ENCODE assay signal across 8 cellular contexts in the genomic region with DNA sequence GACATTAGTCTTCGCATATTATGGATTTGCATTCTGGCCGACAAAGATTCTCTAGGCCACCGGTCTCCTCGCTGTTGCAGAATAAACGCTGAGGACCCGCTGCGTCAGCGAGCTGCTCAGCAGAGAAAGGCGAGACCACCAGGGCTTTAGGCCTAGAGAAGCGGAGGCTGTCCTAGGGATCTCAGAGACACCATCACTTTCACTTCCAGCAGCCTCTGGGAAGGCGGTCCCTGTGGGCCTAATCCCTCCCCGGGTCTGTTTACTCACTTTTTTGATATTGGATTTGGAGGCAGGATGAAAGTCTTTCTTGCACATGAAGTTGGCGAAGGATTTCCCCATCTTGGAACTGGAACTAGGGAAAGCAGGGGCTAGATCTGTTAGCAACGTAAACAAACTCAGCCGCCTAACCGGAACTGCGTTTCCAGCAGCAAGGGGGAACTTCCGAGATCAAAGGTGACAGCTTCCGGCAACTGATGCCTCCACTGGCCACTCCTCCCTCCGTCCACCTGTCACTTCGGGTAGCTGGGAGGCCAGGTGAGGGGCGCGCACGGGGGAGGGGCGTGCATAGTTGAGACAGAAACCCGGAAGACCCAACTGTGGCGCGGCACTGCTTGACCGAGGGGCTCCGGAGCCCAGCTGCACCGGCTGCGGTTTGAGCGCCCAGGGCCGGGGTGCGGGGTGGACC. TPM values are rescaled to one million over a fixed set of nuclear protein-coding genes. Genes with fewer than 3 reads are reported as not detected.
A peak's percentile ranks its signal among the peaks of the same experiment; 100 is the strongest.
DNase-seq lines count a peak whose midpoint lies in the region; ATAC-seq and TF ChIP-seq lines count a peak whose summit lies in the region.

A gene with protein sequence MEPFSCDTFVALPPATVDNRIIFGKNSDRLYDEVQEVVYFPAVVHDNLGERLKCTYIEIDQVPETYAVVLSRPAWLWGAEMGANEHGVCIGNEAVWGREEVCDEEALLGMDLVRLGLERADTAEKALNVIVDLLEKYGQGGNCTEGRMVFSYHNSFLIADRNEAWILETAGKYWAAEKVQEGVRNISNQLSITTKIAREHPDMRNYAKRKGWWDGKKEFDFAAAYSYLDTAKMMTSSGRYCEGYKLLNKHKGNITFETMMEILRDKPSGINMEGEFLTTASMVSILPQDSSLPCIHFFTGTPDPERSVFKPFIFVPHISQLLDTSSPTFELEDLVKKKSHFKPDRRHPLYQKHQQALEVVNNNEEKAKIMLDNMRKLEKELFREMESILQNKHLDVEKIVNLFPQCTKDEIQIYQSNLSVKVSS (plus strand): TSS at position 447 of the 685 bp plus-strand sequence. CDS start 2,554 bp downstream, outside the sequence.

- peak within 1 kb of the TSS; percentile 95 for H3K4me3 ChIP-seq in GM12864 (ENCODE audit: low read depth, low read length)
- peak within 1 kb of the TSS; percentile 99 for H3K4me3 ChIP-seq in adipocyte (ENCODE audit: low read length)
- H3K4me3 ChIP-seq in trophoblast cell (ENCODE audit: low read depth, low read length): peak within 1 kb of the TSS; percentile 81
- H3K4me3 ChIP-seq in transverse colon: peak within 1 kb of the TSS; percentile 68 to 87 (median 70)

- peak; percentile 3 for TF ChIP-seq EP300 in transverse colon (IDR thresholded peaks at IDR 0.05; ENCODE audit: low read depth)

- H3K4ac ChIP-seq in trophoblast cell (ENCODE audit: low read depth, low read length): peak within 1 kb of the TSS; percentile 98

- TF ChIP-seq CTCF in GM12864 (IDR thresholded peaks at IDR 0.05; ENCODE audit: low read depth, low read length, missing control alignments) (no peak), transverse colon (IDR thresholded peaks at IDR 0.05) (no peak)

- in situ Hi-C loops in transverse colon (cut with MboI; ENCODE audit: low pct_ligation_motif_present in 1 of 4, low pct_unique_long_range_greater_than_20kb in 1 of 4, low sequenced_read_pairs in 3 of 4): no loop called here

- peaks cover 2% of the 10 kb centered on the region for H3K36me3 ChIP-seq in adipocyte (ENCODE audit: control insufficient read depth, insufficient read depth, low read length, severe bottlenecking)
- no peaks in the 10 kb centered on the region for H3K36me3 ChIP-seq in trophoblast cell (ENCODE audit: control insufficient read depth in 1 of 2, insufficient read depth in 2 of 2, low read length in 2 of 2)
- H3K36me3 ChIP-seq in transverse colon: peaks cover 0 to 6% (median 3%) of the 10 kb centered on the region in 4 donors

- H3K4me1 ChIP-seq in adipocyte (ENCODE audit: control insufficient read depth, insufficient read depth, low read length) (peaks cover 31% of the 10 kb centered on the region), trophoblast cell (ENCODE audit: control insufficient read depth in 1 of 2, insufficient read depth in 2 of 2, low read length in 2 of 2) (peaks cover 0 to 5% of the 10 kb centered on the region in 2 experiments), transverse colon (peaks cover 20 to 52% (median 30%) of the 10 kb centered on the region in 4 donors)

- peak; percentile 95 for ATAC-seq in HG02623 (IDR thresholded peaks at IDR 0.05; ENCODE audit: unreplicated experiment)

- H2BK12ac ChIP-seq in trophoblast cell (ENCODE audit: low read length): no peak within 1 kb of the TSS

- DNase-seq in GM12864 (ENCODE audit: low read depth) (peak; percentile 68), NCI-H1105 treated with DMSO at 0.1 percent for 48 hours (lab: John Stamatoyannopoulos, UW) (peak; percentile 90), T follicular helper cell (ENCODE audit: low read depth) (peak; percentile 68), adipocyte (ENCODE audit: low read depth) (peak; percentile 86), cardiac septum (ENCODE audit: low spot score) (peak; percentile 91), trophoblast cell (peak; percentile 83 to 84), transverse colon (peak; percentile 87)

- peak within 1 kb of the TSS; percentile 86 for H2BK120ac ChIP-seq in trophoblast cell (ENCODE audit: insufficient read depth, low read length, poor library complexity)

- peak within 1 kb of the TSS; percentile 73 for H3K4me2 ChIP-seq in trophoblast cell (ENCODE audit: low read length)

- H3K79me2 ChIP-seq in trophoblast cell (ENCODE audit: control insufficient read depth, insufficient read depth, low read length, poor library complexity): peaks cover 6% of the 10 kb centered on the region

- H3K9me3 ChIP-seq in adipocyte (ENCODE audit: control insufficient read depth, low read length) (no peaks in the 10 kb centered on the region), trophoblast cell (ENCODE audit: insufficient read depth, low read depth, low read length) (no peaks in the 10 kb centered on the region), transverse colon (no peaks in the 10 kb centered on the region)

- H4K8ac ChIP-seq in trophoblast cell (ENCODE audit: low read depth, low read length): peak within 1 kb of the TSS; percentile 99

- H3K18ac ChIP-seq in trophoblast cell (ENCODE audit: low read length): peak within 1 kb of the TSS; percentile 90

- H3K9ac ChIP-seq in adipocyte (ENCODE audit: low read length): peak within 1 kb of the TSS; percentile 95
- H3K9ac ChIP-seq in trophoblast cell (ENCODE audit: low read length): peak within 1 kb of the TSS; percentile 69

- intact Hi-C loops in cardiac septum (cut with DNase I): loop anchor here (5.0 kb wide), 1 partner anchor 92 kb away; the partner anchor contains the start of gene GPR155
- intact Hi-C loops in transverse colon (cut with DNase I; ENCODE audit: low total_unique reads): no loop called here

- TF ChIP-seq POLR2A in transverse colon (IDR thresholded peaks at IDR 0.05): peak; percentile 33

- no CpG with 5 or more reads among the region's 35 CpGs for WGBS in trophoblast cell (ENCODE audit: extremely low coverage, insufficient coverage, insufficient read length)
- WGBS in transverse colon (ENCODE audit: low coverage in 1 of 2), 2 donors: 1% methylated on average over 25 of the region's 35 CpGs; no CpG with 5 or more reads in 1 of the 2 donors

- H4K91ac ChIP-seq in trophoblast cell (ENCODE audit: low read depth, low read length): peak within 1 kb of the TSS; percentile 88

- H2AFZ ChIP-seq in trophoblast cell (ENCODE audit: insufficient read depth, low read length, poor library complexity): peak within 1 kb of the TSS; percentile 82

- H3K27ac ChIP-seq in trophoblast cell (ENCODE audit: low read depth, low read length) (peak within 1 kb of the TSS; percentile 45), transverse colon (peak within 1 kb of the TSS; percentile 81 to 90 (median 87))

- peak within 1 kb of the TSS; percentile 91 for H2BK5ac ChIP-seq in trophoblast cell (ENCODE audit: low read depth, low read length, poor library complexity)

- H3K23ac ChIP-seq in trophoblast cell (ENCODE audit: low read length): no peak within 1 kb of the TSS

- H3K14ac ChIP-seq in trophoblast cell (ENCODE audit: low read length): peak within 1 kb of the TSS; percentile 94

- peak within 1 kb of the TSS; percentile 49 for H2AK5ac ChIP-seq in trophoblast cell (ENCODE audit: low read length)

- H3K79me1 ChIP-seq in trophoblast cell (ENCODE audit: low read length): peaks cover 2% of the 10 kb centered on the region

- H4K12ac ChIP-seq in trophoblast cell (ENCODE audit: low read depth, low read length): peak within 1 kb of the TSS; percentile 92

- no peaks in the 10 kb centered on the region for H3K27me3 ChIP-seq in adipocyte (replicated peaks; ENCODE audit: control insufficient read depth, insufficient read depth, low read length)
- H3K27me3 ChIP-seq in trophoblast cell (ENCODE audit: insufficient read depth, low read length): no peaks in the 10 kb centered on the region
- H3K27me3 ChIP-seq in transverse colon: no peaks in the 10 kb centered on the region

RNA-seq across cellular contexts. Expression of the gene that starts here (rescaled TPM):
- total RNA-seq in cardiac septum: 39.4 TPM
- 13.8 and 15.2 TPM in 2 replicates for polyA plus RNA-seq in trophoblast cell (2013)
- total RNA-seq in transverse colon: 10 to 100 TPM; 24.5 to 32.7 (median 30.2) TPM

Comparison
In these comparisons a context has a peak if more than half of its experiments do, and no peak if none do; other contexts are left out.
1. Peak in every context shown above with its lines: DNase-seq, ATAC-seq, H3K4me3 ChIP-seq and H3K27ac ChIP-seq.